In the genomic region with DNA sequence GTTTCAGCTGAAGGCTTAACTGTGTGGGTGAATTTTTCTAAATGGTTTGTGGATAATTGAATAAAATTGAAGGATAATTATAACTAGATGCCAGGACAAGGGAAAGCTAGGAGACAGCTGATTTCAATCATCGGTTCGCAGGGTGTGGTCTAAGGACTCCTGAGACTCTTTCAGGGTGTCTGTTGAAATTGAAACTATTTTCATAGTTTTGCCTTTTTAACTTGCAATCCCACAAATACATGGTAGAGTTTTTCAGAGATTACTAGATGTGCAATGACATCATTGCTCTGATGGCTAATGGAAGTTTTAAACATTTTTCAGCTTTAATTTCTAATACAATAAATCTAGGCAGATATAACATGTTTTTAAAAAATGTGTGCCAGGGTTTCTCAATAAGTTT, we compare ENCODE assay signal across 1 cellular context.
TF ChIP-seq lines count a peak whose summit lies in the region.

No MANE protein-coding gene starts in this region.

TF ChIP-seq in SK-N-SH treated with all-trans-retinoic acid at 6 μM for 48 hours, 23 proteins besides CTCF, POLR2A, EP300 and RAD21:
- TF ChIP-seq ISL1 (CRISPR knock-in tag; IDR thresholded peaks at IDR 0.05) (peak; percentile 40), TOX (CRISPR knock-in tag; IDR thresholded peaks at IDR 0.05; ENCODE audit: borderline replicate concordance) (no peak)
